8 cellular contexts compared by ENCODE assay signal in the genomic region with DNA sequence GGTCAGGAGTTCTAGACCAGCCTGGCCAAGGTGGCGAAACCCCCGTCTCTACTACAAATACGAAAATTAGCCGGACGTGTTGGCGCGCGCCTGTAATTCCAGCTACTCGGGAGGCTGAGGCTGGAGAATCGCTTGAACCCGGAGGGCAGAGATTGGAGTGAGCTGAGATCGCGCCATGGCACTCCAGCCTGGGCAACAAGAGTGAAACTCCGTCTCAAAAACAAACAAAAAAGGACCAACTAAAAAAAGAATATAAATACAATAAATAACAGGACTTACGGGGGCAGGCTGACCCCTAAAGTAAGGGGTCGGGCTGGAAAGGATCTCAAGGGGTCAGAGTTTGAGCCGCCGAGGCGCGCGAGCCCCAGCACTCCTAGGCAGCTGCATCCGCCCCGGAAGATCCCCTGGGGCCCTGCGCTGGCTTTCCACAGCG. TPM values are rescaled to one million over a fixed set of nuclear protein-coding genes. Genes with fewer than 3 reads are reported as not detected.
DNase-seq lines count a peak whose midpoint lies in the region; ATAC-seq and TF ChIP-seq lines count a peak whose summit lies in the region.

No MANE protein-coding gene starts in this region.

- H2AFZ ChIP-seq in SK-N-SH (ENCODE audit: low read depth) = peak overlapping the region; percentile 87

- ATAC-seq in GM19035 (IDR thresholded peaks at IDR 0.05; ENCODE audit: unreplicated experiment) (peak; percentile 3), HG03097 (IDR thresholded peaks at IDR 0.05; ENCODE audit: low FRiP score, unreplicated experiment) (no peak), GM19397 (IDR thresholded peaks at IDR 0.05; ENCODE audit: unreplicated experiment) (no peak)

- H3K4me3 ChIP-seq in SK-N-SH (ENCODE audit: low read depth in 2 of 2, low read length in 1 of 2) (peak overlapping the region; percentile 78 to 97), fibroblast of villous mesenchyme (ENCODE audit: low read depth, low read length) (peak overlapping the region; percentile 70), skeletal muscle tissue (ENCODE audit: low read length in 3 of 3) (peak overlapping the region; percentile 80 to 90 (median 83))

- POLR2A ChIA-PET in SK-N-SH (lab: Yijun Ruan, JAX) = interaction anchor here (0.6 to 2.1 kb wide), 12 partner anchors 10 to 328 kb away, joined by 3 to 12 read pairs (median 4); partner anchors contain the start of genes PRPF6 and TCEA2

- CTCF ChIA-PET in SK-N-SH (lab: Yijun Ruan, JAX) = interaction anchor here (0.9 to 4.2 kb wide), 11 partner anchors 10 to 116 kb away, joined by 3 to 30 read pairs (median 4); partner anchors contain the start of gene PRPF6

- TF ChIP-seq RAD21 in SK-N-SH (IDR thresholded peaks at IDR 0.05; ENCODE audit: low read length) = no peak

- TF ChIP-seq EP300 in SK-N-SH (IDR thresholded peaks at IDR 0.05; ENCODE audit: borderline replicate concordance in 1 of 2, low read depth in 1 of 2, low read length in 1 of 2) = no peak

- WGBS in SK-N-SH (ENCODE audit: low lambda C conversion rate) = 0% methylated on average over 25 of the region's 25 CpGs

- peak overlapping the region; percentile 51 to 69 for H3K27ac ChIP-seq in SK-N-SH (ENCODE audit: low read depth in 2 of 2, low read length in 1 of 2)
- H3K27ac ChIP-seq in skeletal muscle tissue (ENCODE audit: low read depth, low read length) = peak overlapping the region; percentile 95

- DNase-seq in SK-N-SH = no peak
- DNase-seq in fibroblast of villous mesenchyme (ENCODE audit: low read depth) = no peak
- no peak for DNase-seq in GF-D8 (lab: John Stamatoyannopoulos, UW)
- no peak for DNase-seq in kidney glomerular epithelial cell (lab: John Stamatoyannopoulos, UW)

- H3K9me3 ChIP-seq in SK-N-SH = no peaks in the 10 kb centered on the region
- H3K9me3 ChIP-seq in skeletal muscle tissue (ENCODE audit: control insufficient read depth in 3 of 3, low read length in 3 of 3) = no peaks in the 10 kb centered on the region

- peak overlapping the region; percentile 98 for H3K4me2 ChIP-seq in SK-N-SH

- H3K9me2 ChIP-seq in SK-N-SH = no peaks in the 10 kb centered on the region

- peaks cover 60% of the 10 kb centered on the region for H3K79me2 ChIP-seq in SK-N-SH (ENCODE audit: insufficient read depth)

- H4K20me1 ChIP-seq in SK-N-SH (ENCODE audit: insufficient read depth) = 0 out of 2 replicates have a peak, but pooled peaks cover 5% of the 10 kb centered on the region

- H3K36me3 ChIP-seq in SK-N-SH (replicated peaks in 1 of 2; ENCODE audit: control insufficient read depth in 1 of 2, insufficient read depth in 2 of 2, low read length in 1 of 2) (peaks cover 15 to 21% of the 10 kb centered on the region in 2 experiments), skeletal muscle tissue (ENCODE audit: control insufficient read depth in 3 of 3, insufficient read depth in 3 of 3, low read length in 3 of 3) (peaks cover 11 to 22% (median 15%) of the 10 kb centered on the region in 3 donors)

- H3K27me3 ChIP-seq in SK-N-SH (ENCODE audit: insufficient read depth) (no peaks in the 10 kb centered on the region), skeletal muscle tissue (ENCODE audit: control insufficient read depth in 3 of 3, insufficient read depth in 3 of 3, low read length in 3 of 3) (no peaks in the 10 kb centered on the region)

- TF ChIP-seq CTCF in SK-N-SH (IDR thresholded peaks at IDR 0.05) (peak; percentile 11; the same call in 1 of the 2 replicates), fibroblast of villous mesenchyme (IDR thresholded peaks at IDR 0.05; ENCODE audit: insufficient read depth, low read depth, low read length) (no peak)

- peaks cover 3% of the 10 kb centered on the region for H3F3A ChIP-seq in SK-N-SH (replicated peaks; ENCODE audit: insufficient read depth)

- H3K9ac ChIP-seq in SK-N-SH = peak overlapping the region; percentile 95
- H3K9ac ChIP-seq in skeletal muscle tissue (ENCODE audit: low read depth in 1 of 3, low read length in 3 of 3) = peak overlapping the region; percentile 75 to 88 (median 79)

- H3K4me1 ChIP-seq in SK-N-SH (ENCODE audit: control insufficient read depth in 1 of 2, insufficient read depth in 2 of 2, low read depth in 1 of 2, low read length in 1 of 2) = peaks cover 0 to 11% of the 10 kb centered on the region in 2 experiments; a peak in 1 of 4 replicates
- H3K4me1 ChIP-seq in skeletal muscle tissue (ENCODE audit: control insufficient read depth in 3 of 3, insufficient read depth in 3 of 3, low read length in 3 of 3) = peaks cover 14 to 29% (median 26%) of the 10 kb centered on the region in 3 donors

TF ChIP-seq in SK-N-SH, 30 proteins besides CTCF, POLR2A, EP300 and RAD21:
- TF ChIP-seq SMC3 (IDR thresholded peaks at IDR 0.05; ENCODE audit: low read depth, low read length) (no peak), REST (IDR thresholded peaks at IDR 0.05; ENCODE audit: low read depth, low read length) (no peak), FOSL2 (IDR thresholded peaks at IDR 0.05; ENCODE audit: borderline replicate concordance, low read depth) (no peak), FOXJ3 (CRISPR knock-in tag; IDR thresholded peaks at IDR 0.05) (no peak), POLR2AphosphoS5 (IDR thresholded peaks at IDR 0.05; ENCODE audit: low read depth, low read length) (no peak), USF2 (IDR thresholded peaks at IDR 0.05; ENCODE audit: borderline replicate concordance, low read depth, low read length) (no peak), SIN3A (IDR thresholded peaks at IDR 0.05; ENCODE audit: borderline replicate concordance, low read depth, low read length) (no peak), NRF1 (IDR thresholded peaks at IDR 0.05; ENCODE audit: low read depth, low read length) (no peak), ELF1 (IDR thresholded peaks at IDR 0.05) (no peak), FOXM1 (IDR thresholded peaks at IDR 0.05; ENCODE audit: low read depth) (no peak), TAF1 (IDR thresholded peaks at IDR 0.05; ENCODE audit: borderline replicate concordance, low read depth, low read length) (no peak), YY1 (IDR thresholded peaks at IDR 0.05; ENCODE audit: low read depth) (no peak), CHD2 (IDR thresholded peaks at IDR 0.05; ENCODE audit: low read length, partially characterized antibody) (no peak), NFIC (IDR thresholded peaks at IDR 0.05; ENCODE audit: borderline replicate concordance) (no peak), JUND (IDR thresholded peaks at IDR 0.05) (no peak), GABPA (IDR thresholded peaks at IDR 0.05; ENCODE audit: low read depth) (no peak)

RNA-seq across cellular contexts. Expression of gene TPD52L2, which starts 0.5 kb away (rescaled TPM):
- 137 and 161 TPM in 2 replicates for polyA plus RNA-seq in SK-N-SH (2012; rRNA removed)
- polyA plus RNA-seq in SK-N-SH (2012; cell fraction: cytosol; rRNA removed) = 108 and 143 TPM in 2 replicates
- polyA plus RNA-seq in SK-N-SH (2012; cell fraction: nucleus; rRNA removed) = 139 and 148 TPM in 2 replicates
- 103 and 115 TPM in 2 replicates for total RNA-seq in fibroblast of villous mesenchyme
- total RNA-seq in skeletal muscle tissue = 29.2 TPM

RNA-seq across cellular contexts. Expression of gene ABHD16B, which starts 3.3 kb away (rescaled TPM):
- polyA plus RNA-seq in SK-N-SH (2012; rRNA removed) = not detected in 2 replicates
- not detected in 2 replicates for polyA plus RNA-seq in SK-N-SH (2012; cell fraction: cytosol; rRNA removed)
- polyA plus RNA-seq in SK-N-SH (2012; cell fraction: nucleus; rRNA removed) = not detected in 2 replicates
- total RNA-seq in fibroblast of villous mesenchyme = not detected in 2 replicates
- not detected for total RNA-seq in skeletal muscle tissue

RNA-seq across cellular contexts. Expression of gene DNAJC5, which starts 30.4 kb away (rescaled TPM):
- 24.2 and 26.2 TPM in 2 replicates for polyA plus RNA-seq in SK-N-SH (2012; rRNA removed)
- polyA plus RNA-seq in SK-N-SH (2012; cell fraction: cytosol; rRNA removed) = 13.7 and 19.3 TPM in 2 replicates
- polyA plus RNA-seq in SK-N-SH (2012; cell fraction: nucleus; rRNA removed) = 25.6 and 26.2 TPM in 2 replicates
- total RNA-seq in fibroblast of villous mesenchyme (51.2 and 61.7 TPM in 2 replicates), skeletal muscle tissue (30.3 TPM)

RNA-seq across cellular contexts. Expression of gene ZBTB46, which starts 33.5 kb away (rescaled TPM):
- 0.11 and 0.15 TPM in 2 replicates for polyA plus RNA-seq in SK-N-SH (2012; rRNA removed)
- 0.10 and 0.26 TPM in 2 replicates for polyA plus RNA-seq in SK-N-SH (2012; cell fraction: cytosol; rRNA removed)
- 0.43 and 0.71 TPM in 2 replicates for polyA plus RNA-seq in SK-N-SH (2012; cell fraction: nucleus; rRNA removed)
- 13.8 and 21.3 TPM in 2 replicates for total RNA-seq in fibroblast of villous mesenchyme
- total RNA-seq in skeletal muscle tissue = 52.2 TPM
